In genomic region chr6:139257821-139258398, GRCh38 we compare ENCODE assay signal across 18 cellular contexts. TPM values are rescaled to one million over a fixed set of nuclear protein-coding genes. Genes with fewer than 3 reads are reported as not detected.
DNase-seq lines count a peak whose midpoint lies in the region; ATAC-seq and TF ChIP-seq lines count a peak whose summit lies in the region.
"Had no signal": no experiment of that assay in that cellular context is flagged by ENCODE, and none has a peak within 500 bp of the region (broad histone marks: within the 10 kb centered on the region; RNA-seq: fewer than 3 reads in every experiment).

No MANE protein-coding gene starts in this region.

- no peaks in the 10 kb centered on the region for H3K27me3 Mint-ChIP-seq in activated T-cell treated with anti-CD3 and anti-CD28 coated beads, Interleukin-2, amount 50 U/mL, for 72 hours (ENCODE audit: low read depth)
- H3K27me3 Mint-ChIP-seq in H9 (ENCODE audit: low read depth) = no peaks in the 10 kb centered on the region
- H3K27me3 Mint-ChIP-seq: IgD-negative memory B cell had no signal

- H2BK12ac ChIP-seq in H9 (ENCODE audit: insufficient read length, low read depth, low read length) = no peak overlapping the region

- H3K56ac ChIP-seq in H9 (ENCODE audit: insufficient read length, low read depth, low read length) = no peak overlapping the region

- H4K5ac ChIP-seq in H9 (ENCODE audit: insufficient read length, low read depth, low read length) = no peak overlapping the region

- H4K20me1 ChIP-seq in H9 (ENCODE audit: control insufficient read depth, insufficient read depth, insufficient read length) (no peaks in the 10 kb centered on the region), OCI-LY1 (ENCODE audit: insufficient read depth, low read length) (no peaks in the 10 kb centered on the region)

- no peak for TF ChIP-seq POLR2A in gastrocnemius medialis (IDR thresholded peaks at IDR 0.05)
- TF ChIP-seq POLR2A in tibial nerve (IDR thresholded peaks at IDR 0.05) = no peak

- H3K18ac ChIP-seq in H9 (ENCODE audit: insufficient read length, low read depth, low read length) = no peak overlapping the region

- TF ChIP-seq EP300 in tibial nerve (IDR thresholded peaks at IDR 0.05) = no peak

- in situ Hi-C loops in gastrocnemius medialis (cut with MboI; ENCODE audit: low sequenced_read_pairs in 4 of 4) = loop anchor here in 2 of 4 donors (25.0 kb wide), 1 partner anchor 504 kb away; no protein-coding TSS in a partner anchor

- H3K4me1 Mint-ChIP-seq in activated T-cell treated with anti-CD3 and anti-CD28 coated beads, Interleukin-2, amount 50 U/mL, for 72 hours (ENCODE audit: low read depth) = peaks cover 33% of the 10 kb centered on the region
- H3K4me1 Mint-ChIP-seq in H9 = peaks cover 5% of the 10 kb centered on the region in 2 experiments; a peak in 3 of 4 replicates

- H2BK15ac ChIP-seq in H9 (ENCODE audit: low read depth, low read length) = no peak overlapping the region

- ATAC-seq in activated T-cell treated with anti-CD3 and anti-CD28 coated beads, Interleukin-2, amount 50 U/mL, for 72 hours (replicated peaks in 1 of 2) = no peak
- no peak for ATAC-seq in gastrocnemius medialis
- ATAC-seq: left cardiac atrium had no signal

- no peaks in the 10 kb centered on the region for H3F3A ChIP-seq in OCI-LY1 (ENCODE audit: insufficient read depth, low read length)

- H3K36me3 ChIP-seq in OCI-LY1 (ENCODE audit: insufficient read depth, low read length) (no peaks in the 10 kb centered on the region; the same call in 1 of the 2 replicates), gastrocnemius medialis (peaks cover 0 to 49% of the 10 kb centered on the region in 2 donors), tibial nerve (no peaks in the 10 kb centered on the region)
- H3K36me3 ChIP-seq: thoracic aorta had no signal

- H3K4ac ChIP-seq in H9 (ENCODE audit: low read depth, low read length) = no peak overlapping the region

- H3K4me3 ChIP-seq in OCI-LY1 (ENCODE audit: low read depth, low read length, poor library complexity, severe bottlenecking) = no peak overlapping the region
- no peak overlapping the region for H3K4me3 ChIP-seq in gastrocnemius medialis
- no peak overlapping the region for H3K4me3 ChIP-seq in tibial nerve
- H3K4me3 ChIP-seq: thoracic aorta had no signal

- H3K27ac Mint-ChIP-seq in activated T-cell treated with anti-CD3 and anti-CD28 coated beads, Interleukin-2, amount 50 U/mL, for 72 hours = peak overlapping the region; percentile 69
- no peak overlapping the region for H3K27ac Mint-ChIP-seq in H9
- H3K27ac Mint-ChIP-seq: activated T-helper 1 cell treated with anti-CD3 and anti-CD28 coated beads, Interleukin-12 subunit alpha, Interleukin-12 subunit beta, Interleukin-2, Interleukin-4 antibody, amounts not matched to agents 30 ng/mL and 10 ng/mL and 1 ng/mL, durations not matched to agents 14 hours and 24 hours and 36 hours; IgD-negative memory B cell; progenitor cell of endocrine pancreas had no signal

- no peak overlapping the region for H2AK5ac ChIP-seq in H9 (ENCODE audit: insufficient read length, low read length)

- no peak; the same call in 2 of the 3 replicates for TF ChIP-seq CTCF in H9 (conservative IDR thresholded peaks at IDR 0.05)
- TF ChIP-seq CTCF in OCI-LY1 (IDR thresholded peaks at IDR 0.05; ENCODE audit: low read length) = no peak
- TF ChIP-seq CTCF in gastrocnemius medialis (IDR thresholded peaks at IDR 0.05 in 4 of 5, conservative IDR thresholded peaks at IDR 0.05 in 1 of 5) = no peak
- no peak for TF ChIP-seq CTCF in tibial nerve (IDR thresholded peaks at IDR 0.05)

- DNase-seq in activated T-cell treated with anti-CD3 and anti-CD28 coated beads, Interleukin-2, amount 50 U/mL, for 72 hours = no peak
- DNase-seq in activated T-cell treated with anti-CD3 and anti-CD28 coated beads for 4 hours (no peak), H9 (peak; percentile 45), gastrocnemius medialis (no peak), tibial nerve (ENCODE audit: low spot score in 2 of 2) (no peak), AML-193 (lab: John Stamatoyannopoulos, UW) (no peak), NCI-H2081 treated with DMSO at 0.1 percent for 48 hours (lab: John Stamatoyannopoulos, UW) (no peak)
- DNase-seq: amygdala, DMS153, left cardiac atrium, NCI-H1105 treated with DMSO at 0.1 percent for 48 hours, NCI-H226 had no signal

- H3K9me2 ChIP-seq in OCI-LY1 (ENCODE audit: low read depth, low read length) = no peaks in the 10 kb centered on the region

- no peak overlapping the region for H2AFZ ChIP-seq in H9 (ENCODE audit: low read length)
- no peak overlapping the region for H2AFZ ChIP-seq in OCI-LY1 (ENCODE audit: low read length)

- no peak overlapping the region for H3K23ac ChIP-seq in H9 (ENCODE audit: insufficient read length, low read depth, low read length)

- no peak overlapping the region for H3K14ac ChIP-seq in H9 (ENCODE audit: insufficient read depth, low read length)

- H3K9me3 ChIP-seq in H9 (ENCODE audit: control insufficient read depth, low read depth, low read length) (no peaks in the 10 kb centered on the region), OCI-LY1 (ENCODE audit: low read length) (no peaks in the 10 kb centered on the region), gastrocnemius medialis (no peaks in the 10 kb centered on the region), tibial nerve (no peaks in the 10 kb centered on the region)
- H3K9me3 ChIP-seq: thoracic aorta had no signal

- no peak overlapping the region for H4K91ac ChIP-seq in H9 (ENCODE audit: insufficient read length, low read depth, low read length)

- no peaks in the 10 kb centered on the region for H3K79me2 ChIP-seq in H9 (ENCODE audit: insufficient read depth, low read length)
- no peaks in the 10 kb centered on the region for H3K79me2 ChIP-seq in OCI-LY1 (ENCODE audit: insufficient read depth, low read length)

- H3K4me2 ChIP-seq in H9 (ENCODE audit: insufficient read depth, insufficient read length, low read length) = no peak overlapping the region
- H3K4me2 ChIP-seq in OCI-LY1 (ENCODE audit: low read length) = no peak overlapping the region

- H3K27ac ChIP-seq in H9 (ENCODE audit: insufficient read length, low read depth, low read length) (no peak overlapping the region), OCI-LY1 (ENCODE audit: low read depth, low read length, poor library complexity, severe bottlenecking) (peak overlapping the region; percentile 32), gastrocnemius medialis (peak overlapping the region; percentile 25 to 84 (median 78)), tibial nerve (no peak overlapping the region)
- H3K27ac ChIP-seq: thoracic aorta had no signal

- no peak overlapping the region for H2BK120ac ChIP-seq in H9 (ENCODE audit: low read depth, low read length, poor library complexity, severe bottlenecking)

- H3K9ac ChIP-seq in H9 (ENCODE audit: extremely low read depth, insufficient read length, low read length) = no peak overlapping the region
- H3K9ac ChIP-seq in OCI-LY1 (ENCODE audit: low read length) = no peak overlapping the region

- no peaks in the 10 kb centered on the region; the same call in 1 of the 2 replicates for H3K4me1 ChIP-seq in H9 (ENCODE audit: insufficient read depth, low read length)
- peaks cover 32% of the 10 kb centered on the region for H3K4me1 ChIP-seq in OCI-LY1 (ENCODE audit: insufficient read depth, low read length, severe bottlenecking)
- H3K4me1 ChIP-seq in gastrocnemius medialis = peaks cover 6 to 16% of the 10 kb centered on the region in 2 donors
- H3K4me1 ChIP-seq in tibial nerve = peaks cover 0 to 8% (median 0%) of the 10 kb centered on the region in 4 donors

- no peaks in the 10 kb centered on the region for H3K9me3 Mint-ChIP-seq in activated T-cell treated with anti-CD3 and anti-CD28 coated beads, Interleukin-2, amount 50 U/mL, for 72 hours
- H3K9me3 Mint-ChIP-seq in H9 = no peaks in the 10 kb centered on the region
- H3K9me3 Mint-ChIP-seq: activated T-helper 1 cell treated with anti-CD3 and anti-CD28 coated beads, Interleukin-12 subunit alpha, Interleukin-12 subunit beta, Interleukin-2, Interleukin-4 antibody, amounts not matched to agents 30 ng/mL and 10 ng/mL and 1 ng/mL, durations not matched to agents 14 hours and 24 hours and 36 hours; IgD-negative memory B cell had no signal

- H3K27me3 ChIP-seq in H9 (ENCODE audit: insufficient read depth, low read length) (no peaks in the 10 kb centered on the region), OCI-LY1 (ENCODE audit: insufficient read depth, low read length) (no peaks in the 10 kb centered on the region), gastrocnemius medialis (no peaks in the 10 kb centered on the region), tibial nerve (no peaks in the 10 kb centered on the region)

- H3T11ph ChIP-seq in H9 (ENCODE audit: low read length) = no peak overlapping the region

- intact Hi-C loops in gastrocnemius medialis (cut with DNase I; ENCODE audit: low total_unique reads) = no loop called here

- H4K8ac ChIP-seq in H9 (replicated peaks; ENCODE audit: insufficient read length, low read depth, low read length) = no peak overlapping the region

- no peaks in the 10 kb centered on the region for H3K79me1 ChIP-seq in H9 (ENCODE audit: insufficient read depth, low read depth, low read length, poor library complexity, severe bottlenecking)

- no peaks in the 10 kb centered on the region for H3K36me3 Mint-ChIP-seq in activated T-cell treated with anti-CD3 and anti-CD28 coated beads, Interleukin-2, amount 50 U/mL, for 72 hours (ENCODE audit: insufficient read depth in 2 of 2)
- H3K36me3 Mint-ChIP-seq in H9 (ENCODE audit: insufficient read depth in 1 of 3, low read depth in 3 of 3) = no peaks in the 10 kb centered on the region

- H3K4me3 Mint-ChIP-seq in activated T-cell treated with anti-CD3 and anti-CD28 coated beads, Interleukin-2, amount 50 U/mL, for 72 hours = no peak overlapping the region
- H3K4me3 Mint-ChIP-seq in H9 = no peak overlapping the region
- H3K4me3 Mint-ChIP-seq: activated T-helper 1 cell treated with anti-CD3 and anti-CD28 coated beads, Interleukin-12 subunit alpha, Interleukin-12 subunit beta, Interleukin-2, Interleukin-4 antibody, amounts not matched to agents 30 ng/mL and 10 ng/mL and 1 ng/mL, durations not matched to agents 14 hours and 24 hours and 36 hours; IgD-negative memory B cell had no signal

- WGBS in H9 (ENCODE audit: extremely low coverage, insufficient read length, low lambda C conversion rate) = no CpG with 5 or more reads among the region's 5 CpGs
- 86 to 88% methylated on average over 5 of the region's 5 CpGs for WGBS in tibial nerve, 2 donors

- H2BK5ac ChIP-seq in H9 (ENCODE audit: insufficient read length, low read length) = no peak overlapping the region

- no peak overlapping the region for H2BK20ac ChIP-seq in H9 (ENCODE audit: low read depth, low read length, poor library complexity, severe bottlenecking)

- H3K23me2 ChIP-seq in H9 (ENCODE audit: insufficient read length, low read depth, low read length, poor library complexity, severe bottlenecking) = no peaks in the 10 kb centered on the region

RNA-seq across cellular contexts. Expression of gene TXLNB, which starts 33.9 kb away (rescaled TPM):
- total RNA-seq in activated T-cell treated with anti-CD3 and anti-CD28 coated beads, Interleukin-2, amount 50 U/mL, for 72 hours = under 1 TPM; 0.19 to 0.22 TPM
- total RNA-seq in H9 (2021) (0.04 TPM in 1 of 2 replicates, not detected in the other), gastrocnemius medialis (100 to 1,000 TPM in 2 of 4 donors, 10 to 100 TPM in 2; 58.3 to 197 (median 124) TPM), tibial nerve (under 1 TPM; under 0.01 to 0.63 (median 0.26) TPM)
- total RNA-seq: epithelial cell of proximal tubule, progenitor cell of endocrine pancreas had no signal

Comparison
In these comparisons a context has a peak if more than half of its experiments do, and no peak if none do; other contexts are left out.
1. H3K27ac ChIP-seq: peak in OCI-LY1 (single experiment) and gastrocnemius medialis (4 of 4); none in H9 (single experiment) and tibial nerve (0 of 4).
2. RNA of gene TXLNB, which starts 33.9 kb away (total RNA-seq): 58.3 to 197 TPM in gastrocnemius medialis; under 0.01 to 0.63 TPM in tibial nerve, 0.19 to 0.22 TPM in activated T-cell treated with anti-CD3 and anti-CD28 coated beads, Interleukin-2, amount 50 U/mL, for 72 hours and 0.04 TPM in H9; every median in the first group is over 10 times any median in the second.